9 cellular contexts compared by ENCODE assay signal in the genomic region with DNA sequence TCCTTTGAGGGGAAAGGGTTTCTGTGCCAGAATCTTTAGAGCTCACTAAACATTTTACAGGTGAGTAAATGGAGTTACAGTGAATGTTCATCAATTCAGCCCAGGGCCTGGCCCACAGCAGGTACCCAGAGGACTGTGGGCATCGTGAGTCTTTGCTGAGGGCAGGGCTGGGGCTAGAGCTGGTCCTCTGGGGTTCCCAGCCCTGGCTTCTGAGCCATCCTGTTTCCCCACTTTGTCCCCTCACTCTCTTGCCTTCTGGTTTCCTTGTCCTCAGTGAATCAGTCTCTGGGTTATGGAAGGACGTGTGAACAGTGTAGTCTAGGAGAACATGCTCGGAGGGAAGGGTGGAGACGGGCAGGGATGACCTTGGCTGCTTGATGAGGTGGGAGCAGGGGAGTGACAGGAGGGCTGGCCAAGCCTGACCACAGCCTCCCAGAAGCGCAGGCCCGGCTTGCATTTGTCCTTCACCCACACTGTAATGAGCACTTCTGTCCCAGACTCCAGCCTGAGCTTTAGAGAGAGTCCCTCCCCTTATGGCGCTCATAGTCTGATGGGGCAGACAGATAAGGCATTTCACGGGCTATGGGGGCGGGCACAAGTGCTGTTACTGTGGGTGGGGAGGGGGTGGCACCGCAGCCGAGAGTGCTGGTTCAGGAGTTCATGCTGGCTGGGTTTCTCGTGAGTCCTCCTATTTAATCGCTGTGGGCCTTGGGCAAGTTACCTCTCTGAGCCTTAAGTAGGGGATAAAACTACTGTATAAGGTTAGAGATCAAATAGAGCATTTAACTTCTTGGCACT. TPM values are rescaled to one million over a fixed set of nuclear protein-coding genes. Genes with fewer than 3 reads are reported as not detected.
DNase-seq lines count a peak whose midpoint lies in the region; ATAC-seq lines count a peak whose summit lies in the region.
"Had no signal": no experiment of that assay in that cellular context is flagged by ENCODE, and none has a peak within 500 bp of the region (broad histone marks: within the 10 kb centered on the region; RNA-seq: fewer than 3 reads in every experiment).

No MANE protein-coding gene starts in this region.

- no peaks in the 10 kb centered on the region for H3K9me3 Mint-ChIP-seq in activated naive CD8-positive, alpha-beta T cell (ENCODE audit: low read depth)
- peaks cover 2% of the 10 kb centered on the region for H3K9me3 Mint-ChIP-seq in memory B cell

- H3K27me3 Mint-ChIP-seq in activated naive CD8-positive, alpha-beta T cell: no peaks in the 10 kb centered on the region
- H3K27me3 Mint-ChIP-seq in memory B cell: no peaks in the 10 kb centered on the region

- in situ Hi-C loops in SK-MEL-5 (cut with HindIII; ENCODE audit: low pct_unique_long_range_greater_than_20kb, low sequenced_read_pairs): no loop called here
- in situ Hi-C loops in G401 (cut with HindIII; ENCODE audit: low sequenced_read_pairs): no loop called here

- H3K27me3 ChIP-seq in subcutaneous abdominal adipose tissue (ENCODE audit: control insufficient read depth in 5 of 5, insufficient read depth in 4 of 5, low read length in 5 of 5): no peaks in the 10 kb centered on the region
- H3K27me3 ChIP-seq: tibial artery had no signal

- H3K4me3 Mint-ChIP-seq in activated naive CD8-positive, alpha-beta T cell: peak overlapping the region; percentile 80
- no peak overlapping the region for H3K4me3 Mint-ChIP-seq in memory B cell

- H3K4me3 ChIP-seq in subcutaneous abdominal adipose tissue (ENCODE audit: low read depth in 1 of 5, low read length in 5 of 5): no peak overlapping the region
- H3K4me3 ChIP-seq: tibial artery had no signal

- H3K27ac Mint-ChIP-seq in activated naive CD8-positive, alpha-beta T cell: peak overlapping the region; percentile 87
- peak overlapping the region; percentile 68 for H3K27ac Mint-ChIP-seq in memory B cell

- ATAC-seq in memory B cell (ENCODE audit: low read depth) (no peak), HG02571 (IDR thresholded peaks at IDR 0.05; ENCODE audit: unreplicated experiment) (no peak), HG02798 (IDR thresholded peaks at IDR 0.05; ENCODE audit: poor library complexity, unreplicated experiment) (no peak)

- peaks cover 76% of the 10 kb centered on the region for H3K4me1 Mint-ChIP-seq in activated naive CD8-positive, alpha-beta T cell (ENCODE audit: low read depth)
- H3K4me1 Mint-ChIP-seq in memory B cell: peaks cover 41% of the 10 kb centered on the region

- peak overlapping the region; percentile 23 for H3K27ac ChIP-seq in subcutaneous abdominal adipose tissue (ENCODE audit: low read depth, low read length)
- H3K27ac ChIP-seq: tibial artery had no signal

- H3K36me3 ChIP-seq in subcutaneous abdominal adipose tissue (ENCODE audit: control insufficient read depth in 5 of 5, insufficient read depth in 5 of 5, low read length in 5 of 5): peaks cover 0 to 17% (median 15%) of the 10 kb centered on the region in 5 donors

- peaks cover 17% of the 10 kb centered on the region for H3K36me3 Mint-ChIP-seq in activated naive CD8-positive, alpha-beta T cell
- H3K36me3 Mint-ChIP-seq in memory B cell: peaks cover 31% of the 10 kb centered on the region

- H3K4me1 ChIP-seq in subcutaneous abdominal adipose tissue (ENCODE audit: control insufficient read depth in 5 of 5, insufficient read depth in 5 of 5, low read length in 5 of 5): peaks cover 4 to 72% (median 49%) of the 10 kb centered on the region in 5 donors

- H3K9ac ChIP-seq in subcutaneous abdominal adipose tissue (ENCODE audit: low read length in 5 of 5): no peak overlapping the region

- no peaks in the 10 kb centered on the region for H3K9me3 ChIP-seq in subcutaneous abdominal adipose tissue (ENCODE audit: control insufficient read depth in 5 of 5, low read length in 5 of 5)
- H3K9me3 ChIP-seq: tibial artery had no signal

- peak; percentile 50 for DNase-seq in SK-MEL-5 (ENCODE audit: low read depth, low spot score)
- DNase-seq in memory B cell (ENCODE audit: low spot score in 2 of 2): no peak
- no peak for DNase-seq in Ammon's horn (ENCODE audit: low spot score)
- no peak for DNase-seq in G401 (ENCODE audit: low spot score)

RNA-seq across cellular contexts. Expression of a gene that starts 17.3 kb away (rescaled TPM):
- total RNA-seq in SK-MEL-5 (2014; rRNA removed; shearing (Covaris generic)): 142 and 153 TPM in 2 replicates
- polyA plus RNA-seq in SK-MEL-5 (2015; cell fraction: cytosol; rRNA removed): 104 and 137 TPM in 2 replicates
- polyA plus RNA-seq in SK-MEL-5 (2015; cell fraction: nucleus; rRNA removed): 56.1 and 58.3 TPM in 2 replicates
- total RNA-seq in G401 (2014; rRNA removed; shearing (Covaris generic)): 53.5 and 58.4 TPM in 2 replicates
